In genomic region chr3:46709721-46710120, GRCh38 we compare ENCODE assay signal across 20 cellular contexts. TPM values are rescaled to one million over a fixed set of nuclear protein-coding genes. Genes with fewer than 3 reads are reported as not detected.
"Had no signal": no experiment of that assay in that cellular context is flagged by ENCODE, and none has a peak within 500 bp of the region (broad histone marks: within the 10 kb centered on the region; RNA-seq: fewer than 3 reads in every experiment).

No MANE protein-coding gene starts in this region.

- H3K4me1 ChIP-seq: ascending aorta, breast epithelium, parathyroid adenoma had no signal

- H3K9ac ChIP-seq: parathyroid adenoma had no signal

- H3K4me3 Mint-ChIP-seq: activated naive CD8-positive, alpha-beta T cell treated with anti-CD3 and anti-CD28 coated beads, Interleukin-2, amount 50 U/mL, for 24 hours; naive B cell; stimulated activated naive CD8-positive, alpha-beta T cell treated with anti-CD3 and anti-CD28 coated beads, Interleukin-15, Interleukin-2, amounts not matched to agents 100 ng/mL and 50 ng/mL, for 24 hours had no signal

- H3K4me3 ChIP-seq: ascending aorta, breast epithelium, heart left ventricle, SJSA1, skin epidermis, suprapubic skin had no signal

- H3K27ac Mint-ChIP-seq: activated naive CD8-positive, alpha-beta T cell treated with anti-CD3 and anti-CD28 coated beads, Interleukin-2, amount 50 U/mL, for 24 hours; stimulated activated naive CD8-positive, alpha-beta T cell treated with anti-CD3 and anti-CD28 coated beads, Interleukin-15, Interleukin-2, amounts not matched to agents 100 ng/mL and 50 ng/mL, for 24 hours had no signal

- H3K9me3 Mint-ChIP-seq: activated naive CD8-positive, alpha-beta T cell treated with anti-CD3 and anti-CD28 coated beads, Interleukin-2, amount 50 U/mL, for 24 hours; naive B cell; stimulated activated naive CD8-positive, alpha-beta T cell treated with anti-CD3 and anti-CD28 coated beads, Interleukin-15, Interleukin-2, amounts not matched to agents 100 ng/mL and 50 ng/mL, for 24 hours had no signal

- H3K27me3 ChIP-seq: ascending aorta, breast epithelium, heart left ventricle, SJSA1, suprapubic skin had no signal

- DNase-seq: activated gamma-delta T cell treated with Interleukin-2 at 50 U/mL for 16 hours; activated naive CD8-positive, alpha-beta T cell treated with anti-CD3 and anti-CD28 coated beads, Interleukin-2, amount 50 U/mL, for 24 hours; mammary epithelial cell; naive B cell; trophoblast cell had no signal

- H3K9me3 ChIP-seq: ascending aorta, breast epithelium, heart left ventricle, SJSA1, suprapubic skin had no signal

- H2AFZ ChIP-seq: parathyroid adenoma had no signal

- H3K27ac ChIP-seq: ascending aorta, breast epithelium, heart left ventricle, parathyroid adenoma, SJSA1, skin epidermis, suprapubic skin had no signal

- ATAC-seq: activated naive CD8-positive, alpha-beta T cell treated with anti-CD3 and anti-CD28 coated beads, Interleukin-2, amount 50 U/mL, for 24 hours; heart left ventricle; left colon had no signal

- H3K36me3 Mint-ChIP-seq: naive B cell had no signal

- H3K27me3 Mint-ChIP-seq: activated naive CD8-positive, alpha-beta T cell treated with anti-CD3 and anti-CD28 coated beads, Interleukin-2, amount 50 U/mL, for 24 hours; stimulated activated naive CD8-positive, alpha-beta T cell treated with anti-CD3 and anti-CD28 coated beads, Interleukin-15, Interleukin-2, amounts not matched to agents 100 ng/mL and 50 ng/mL, for 24 hours had no signal

- FAIRE-seq: frontal cortex had no signal

- H3K79me2 ChIP-seq: parathyroid adenoma had no signal

- H3K4me1 Mint-ChIP-seq: activated naive CD8-positive, alpha-beta T cell treated with anti-CD3 and anti-CD28 coated beads, Interleukin-2, amount 50 U/mL, for 24 hours; naive B cell had no signal

- H3K36me3 ChIP-seq: ascending aorta, breast epithelium, heart left ventricle, SJSA1, suprapubic skin had no signal

RNA-seq across cellular contexts. Expression of gene PRSS50, which starts 7.9 kb away (rescaled TPM):
- total RNA-seq: ascending aorta; dermis microvascular lymphatic vessel endothelial cell; epithelial cell of proximal tubule; frontal cortex; left colon; mononuclear cell; renal cortical epithelial cell; SJSA1; suprapubic skin; T-helper 2 cell treated with Interferon-gamma antibody and Interleukin-4, amounts not matched to agents 100 ng/mL and 5 ng/mL, for 36 hours had no signal
- polyA plus RNA-seq: mammary epithelial cell had no signal

RNA-seq across cellular contexts. Expression of gene TMIE, which starts 8.5 kb away (rescaled TPM):
- total RNA-seq: breast epithelium; epithelial cell of proximal tubule; SJSA1; T-helper 2 cell treated with Interferon-gamma antibody and Interleukin-4, amounts not matched to agents 100 ng/mL and 5 ng/mL, for 36 hours had no signal
